Comparison of ENCODE assay signal across 25 cellular contexts in genomic region chr4:188719794-188720193, GRCh38.
DNase-seq lines count a peak whose midpoint lies in the region; ATAC-seq and TF ChIP-seq lines count a peak whose summit lies in the region.
"Had no signal": no experiment of that assay in that cellular context is flagged by ENCODE, and none has a peak within 500 bp of the region (broad histone marks: within the 10 kb centered on the region; RNA-seq: fewer than 3 reads in every experiment).

No MANE protein-coding gene starts in this region.

- H3K4ac ChIP-seq in IMR-90 (ENCODE audit: low read depth, low read length) = no peak overlapping the region

- TF ChIP-seq CTCF in AG10803 (conservative IDR thresholded peaks at IDR 0.05; ENCODE audit: low read length) (peak; percentile 28; the same call in 1 of the 2 replicates), IMR-90 (conservative IDR thresholded peaks at IDR 0.05; ENCODE audit: low read depth, low read length) (peak; percentile 26; the same call in 1 of the 2 replicates), endodermal cell (conservative IDR thresholded peaks at IDR 0.05) (peak; percentile 65), osteoblast (IDR thresholded peaks at IDR 0.05; ENCODE audit: extremely low read depth, low read depth, low read length) (peak; percentile 45)

- TF ChIP-seq POLR2A in IMR-90 (IDR thresholded peaks at IDR 0.05; ENCODE audit: low read depth, low read length) = no peak

- no peak overlapping the region for H3K4me3 ChIP-seq in AG10803 (ENCODE audit: low read length)
- H3K4me3 ChIP-seq in IMR-90 (ENCODE audit: insufficient read depth, low read depth, low read length) = no peak overlapping the region
- no peak overlapping the region for H3K4me3 ChIP-seq in endodermal cell (ENCODE audit: low read length)
- H3K4me3 ChIP-seq in osteoblast (ENCODE audit: insufficient read depth, low read length) = no peak overlapping the region
- H3K4me3 ChIP-seq: GM12878, left lung, SJSA1, stomach, thyroid gland had no signal

- no peak for TF ChIP-seq RAD21 in IMR-90 (IDR thresholded peaks at IDR 0.05; ENCODE audit: low read length)

- no peak overlapping the region for H3K4me3 Mint-ChIP-seq in endodermal cell
- H3K4me3 Mint-ChIP-seq: activated CD8-positive, alpha-beta T cell treated with anti-CD3 and anti-CD28 coated beads, Interleukin-2, amount 10 ng/mL, durations not matched to agents 7 days and 5 days; activated naive CD8-positive, alpha-beta T cell; CD4-positive, CD25-positive, alpha-beta regulatory T cell; IgD-negative memory B cell; T-helper 1 cell treated with Interleukin-12 subunit alpha and Interleukin-12 subunit beta and Interleukin-4 antibody, amounts not matched to agents 30 μg/mL and 1 μg/mL, for 36 hours had no signal

- dilution Hi-C loops in IMR-90 (cut with HindIII; ENCODE audit: low sequenced_read_pairs, unreplicated experiment) = no loop called here

- no peak overlapping the region for H2BK120ac ChIP-seq in IMR-90 (ENCODE audit: low read depth, low read length)

- peaks cover 2% of the 10 kb centered on the region; the same call in 1 of the 2 replicates for H3K4me1 ChIP-seq in IMR-90 (ENCODE audit: control insufficient read depth, insufficient read depth, low read length)
- H3K4me1 ChIP-seq in endodermal cell (ENCODE audit: control insufficient read depth, insufficient read depth, low read length) = no peaks in the 10 kb centered on the region
- H3K4me1 ChIP-seq in osteoblast (ENCODE audit: insufficient read depth, low read length) = peaks cover under 1% of the 10 kb centered on the region
- H3K4me1 ChIP-seq: left lung, SJSA1, stomach, thyroid gland had no signal

- H4K91ac ChIP-seq in IMR-90 (ENCODE audit: insufficient read depth, low read depth, low read length) = no peak overlapping the region

- intact Hi-C loops in IMR-90 (cut with micrococcal nuclease) = loop anchor here (5.0 kb wide), 1 partner anchor 483 kb away; no protein-coding TSS in a partner anchor

- H4K8ac ChIP-seq in IMR-90 (ENCODE audit: low read depth in 2 of 2, low read length in 2 of 2) = no peak overlapping the region

- H4K5ac ChIP-seq in IMR-90 (ENCODE audit: low read depth, low read length) = no peak overlapping the region

- H3K4me2 ChIP-seq in IMR-90 (ENCODE audit: low read depth, low read length) (no peak overlapping the region), osteoblast (ENCODE audit: insufficient read depth, low read length) (no peak overlapping the region)

- peaks cover 2% of the 10 kb centered on the region; the same call in 1 of the 2 replicates for H3K9me3 ChIP-seq in IMR-90 (ENCODE audit: control insufficient read depth, insufficient read depth, low read length)
- H3K9me3 ChIP-seq in endodermal cell (ENCODE audit: control insufficient read depth, low read length) = peaks cover 11% of the 10 kb centered on the region
- no peaks in the 10 kb centered on the region for H3K9me3 ChIP-seq in osteoblast (ENCODE audit: low read depth, low read length)
- H3K9me3 ChIP-seq: thyroid gland had no signal

- H3K79me2 ChIP-seq in osteoblast (ENCODE audit: insufficient read depth, low read length) = no peaks in the 10 kb centered on the region

- no peaks in the 10 kb centered on the region for H3K79me1 ChIP-seq in IMR-90 (ENCODE audit: low read depth in 1 of 2, low read length in 2 of 2)

- no peak overlapping the region for H3K56ac ChIP-seq in IMR-90 (ENCODE audit: extremely low read depth, insufficient read depth, low read length)

- POLR2A ChIA-PET in IMR-90 (lab: Charles Lee; ENCODE audit: unreplicated experiment) = no interaction called here

- no peaks in the 10 kb centered on the region for H3K9me1 ChIP-seq in IMR-90 (ENCODE audit: insufficient read depth, low read length)

- ATAC-seq in IMR-90 (ENCODE audit: low read depth) (no peak), HG03045 (IDR thresholded peaks at IDR 0.05; ENCODE audit: unreplicated experiment) (no peak)
- ATAC-seq: activated CD8-positive, alpha-beta T cell treated with anti-CD3 and anti-CD28 coated beads, Interleukin-2, amount 10 ng/mL, durations not matched to agents 7 days and 5 days; GM12878; left lung had no signal

- no peaks in the 10 kb centered on the region for H4K20me1 ChIP-seq in IMR-90 (ENCODE audit: insufficient read depth, low read length)
- no peaks in the 10 kb centered on the region for H4K20me1 ChIP-seq in osteoblast (ENCODE audit: insufficient read depth, low read length)

- H3K27me3 Mint-ChIP-seq in endodermal cell (ENCODE audit: insufficient read depth) = no peaks in the 10 kb centered on the region
- H3K27me3 Mint-ChIP-seq: activated naive CD8-positive, alpha-beta T cell; CD4-positive, CD25-positive, alpha-beta regulatory T cell; IgD-negative memory B cell had no signal

- H2AK9ac ChIP-seq in IMR-90 (replicated peaks; ENCODE audit: low read depth, low read length, poor library complexity) = no peak overlapping the region

- no TSS peak for BruUV-seq in IMR-90 (replicated peaks; lab: Mats Ljungman, UMichigan)

- no peak overlapping the region for H3K18ac ChIP-seq in IMR-90 (ENCODE audit: low read depth, low read length)

- H3K27ac ChIP-seq in IMR-90 (ENCODE audit: insufficient read depth, low read length) (no peak overlapping the region), endodermal cell (ENCODE audit: low read depth, low read length) (no peak overlapping the region), osteoblast (ENCODE audit: low read depth, low read length) (no peak overlapping the region)
- H3K27ac ChIP-seq: left lung, SJSA1, stomach, thyroid gland had no signal

- H3K9ac ChIP-seq in IMR-90 (ENCODE audit: low read depth, low read length) (no peak overlapping the region), endodermal cell (ENCODE audit: extremely low read depth, low read length, poor library complexity, severe bottlenecking) (no peak overlapping the region)

- no peak overlapping the region for H3K14ac ChIP-seq in IMR-90 (replicated peaks; ENCODE audit: low read depth, low read length)

- DNase-seq in AG10803 (ENCODE audit: low read depth) (no peak), IMR-90 (no peak), endodermal cell (no peak), osteoblast (ENCODE audit: insufficient read length, low spot score, missing footprints) (no peak), DMS153 treated with DMSO at 0.1 percent for 48 hours (lab: John Stamatoyannopoulos, UW; ENCODE audit: unreplicated experiment) (no peak), OCI-M1 (lab: John Stamatoyannopoulos, UW) (no peak)
- DNase-seq: activated CD4-positive, alpha-beta T cell treated with anti-CD3 and anti-CD28 coated beads for 1 hour; activated CD8-positive, alpha-beta T cell treated with anti-CD3 and anti-CD28 coated beads, Interleukin-2, amount 10 ng/mL, durations not matched to agents 7 days and 5 days; aorta; caudate nucleus; CD4-positive, CD25-positive, alpha-beta regulatory T cell; left lung; mesendoderm; NCI-H1092; NCI-H1694 treated with DMSO at 0.1 percent for 48 hours; NCI-H524 treated with DMSO at 0.1 percent for 48 hours; RPMI8226; stomach; thyroid gland had no signal

- H2BK15ac ChIP-seq in IMR-90 (ENCODE audit: low read depth, low read length) = no peak overlapping the region

- no peak overlapping the region for H2BK20ac ChIP-seq in IMR-90 (ENCODE audit: low read depth, low read length)

- no peaks in the 10 kb centered on the region for H3K4me1 Mint-ChIP-seq in endodermal cell
- H3K4me1 Mint-ChIP-seq: CD4-positive, CD25-positive, alpha-beta regulatory T cell; IgD-negative memory B cell had no signal

- WGBS in IMR-90 (ENCODE audit: extremely low coverage in 2 of 2, insufficient read length in 1 of 2), 2 experiments = no CpG with 5 or more reads among the region's 1 CpG
- 95 to 100% methylated on average over 1 of the region's 1 CpG for WGBS in endodermal cell (ENCODE audit: insufficient coverage in 1 of 2, insufficient read length in 1 of 2), 2 experiments

- no peak overlapping the region for H3K23ac ChIP-seq in IMR-90 (ENCODE audit: low read depth, low read length)

- CTCF ChIA-PET in IMR-90 (lab: Yijun Ruan, JAX) = interaction anchor here (1.0 kb wide), 1 partner anchor 8 kb away, joined by 3 read pairs; no protein-coding TSS in a partner anchor

- in situ Hi-C loops in IMR-90 (cut with MboI; ENCODE audit: low sequenced_read_pairs) = no loop called here

- no peak overlapping the region for H2AK5ac ChIP-seq in IMR-90 (ENCODE audit: low read depth, low read length)

- H3K9me3 Mint-ChIP-seq in endodermal cell = peaks cover 17% of the 10 kb centered on the region

- no peak overlapping the region for H2BK5ac ChIP-seq in IMR-90 (ENCODE audit: low read depth, low read length, poor library complexity, severe bottlenecking)

- H3K36me3 ChIP-seq in IMR-90 (ENCODE audit: control insufficient read depth, insufficient read depth, low read length) = no peaks in the 10 kb centered on the region
- H3K36me3 ChIP-seq in endodermal cell (ENCODE audit: control insufficient read depth, insufficient read depth, low read length) = no peaks in the 10 kb centered on the region
- no peaks in the 10 kb centered on the region for H3K36me3 ChIP-seq in osteoblast (ENCODE audit: insufficient read depth, low read length)
- H3K36me3 ChIP-seq: left lung, SJSA1, stomach, thyroid gland had no signal

- H3K27me3 ChIP-seq in IMR-90 (ENCODE audit: control insufficient read depth, insufficient read depth, low read length) (no peaks in the 10 kb centered on the region), endodermal cell (ENCODE audit: control insufficient read depth, insufficient read depth, low read length, poor library complexity, severe bottlenecking) (no peaks in the 10 kb centered on the region), osteoblast (ENCODE audit: insufficient read depth, low read length) (no peaks in the 10 kb centered on the region)
- H3K27me3 ChIP-seq: left lung, SJSA1, stomach, thyroid gland had no signal

- H2AFZ ChIP-seq in IMR-90 (replicated peaks; ENCODE audit: low read length, poor library complexity) = no peak overlapping the region
- H2AFZ ChIP-seq in osteoblast (ENCODE audit: low read length) = no peak overlapping the region

- H3K27ac Mint-ChIP-seq in endodermal cell = no peak overlapping the region
- H3K27ac Mint-ChIP-seq: activated CD8-positive, alpha-beta T cell treated with anti-CD3 and anti-CD28 coated beads, Interleukin-2, amount 10 ng/mL, durations not matched to agents 7 days and 5 days; activated naive CD8-positive, alpha-beta T cell; CD4-positive, CD25-positive, alpha-beta regulatory T cell; IgD-negative memory B cell; T-helper 1 cell treated with Interleukin-12 subunit alpha and Interleukin-12 subunit beta and Interleukin-4 antibody, amounts not matched to agents 30 μg/mL and 1 μg/mL, for 36 hours had no signal

- no peaks in the 10 kb centered on the region for H3K36me3 Mint-ChIP-seq in endodermal cell (ENCODE audit: low read depth)
- H3K36me3 Mint-ChIP-seq: CD4-positive, CD25-positive, alpha-beta regulatory T cell; IgD-negative memory B cell had no signal

TF ChIP-seq in IMR-90, 13 proteins besides CTCF, POLR2A, EP300 and RAD21 (continues in another document):
- TF ChIP-seq SMC3 (IDR thresholded peaks at IDR 0.05; ENCODE audit: low read depth, low read length) (no peak), RCOR1 (IDR thresholded peaks at IDR 0.05; ENCODE audit: insufficient replicate concordance, low read length) (no peak), BHLHE40 (IDR thresholded peaks at IDR 0.05; ENCODE audit: low read depth, low read length) (no peak), CEBPB (IDR thresholded peaks at IDR 0.05; ENCODE audit: low read depth, low read length) (no peak), MXI1 (IDR thresholded peaks at IDR 0.05; ENCODE audit: borderline replicate concordance, low read depth, low read length) (no peak)
